In genomic region chr2:15439768-15440524, GRCh38 we compare ENCODE assay signal across 3 cellular contexts.
A peak's percentile ranks its signal among the peaks of the same experiment; 100 is the strongest.
TF ChIP-seq lines count a peak whose summit lies in the region.

No MANE protein-coding gene starts in this region.

TF ChIP-seq in HCT116, 20 proteins besides CTCF, POLR2A, EP300 and RAD21:
- peak; percentile 27 for TF ChIP-seq TCF7L2 (IDR thresholded peaks at IDR 0.05; ENCODE audit: borderline replicate concordance, extremely low read depth, insufficient read depth, insufficient read length)

TF ChIP-seq in K562, 482 proteins besides CTCF, POLR2A, EP300 and RAD21:
- TF ChIP-seq ZBTB33 (CRISPR knock-in tag; IDR thresholded peaks at IDR 0.05): peak; percentile 94
- peak; percentile 26; the same call in 1 of the 2 replicates for TF ChIP-seq ESRRA (IDR thresholded peaks at IDR 0.05; ENCODE audit: borderline replicate concordance, low read depth)
- TF ChIP-seq FOXA3 (CRISPR knock-in tag; conservative IDR thresholded peaks at IDR 0.05 in 1 of 2, IDR thresholded peaks at IDR 0.05 in 1 of 2): peak; percentile 47 to 90; a peak in 2 of 4 replicates
- peak in 1 of 3 experiments; percentile 54 for TF ChIP-seq YY1 (IDR thresholded peaks at IDR 0.05; ENCODE audit: borderline replicate concordance in 1 of 3, control insufficient read depth in 1 of 3, extremely low read depth in 1 of 3, insufficient read depth in 3 of 3, insufficient read length in 1 of 3, insufficient replicate concordance in 2 of 3, low read depth in 1 of 3, low read length in 2 of 3)

TF ChIP-seq in HepG2, 621 proteins besides CTCF, POLR2A, EP300 and RAD21:
- TF ChIP-seq ZBTB33 (CRISPR knock-in tag; IDR thresholded peaks at IDR 0.05): peak; percentile 88
- TF ChIP-seq ZMYM4 (CRISPR knock-in tag; IDR thresholded peaks at IDR 0.05): 0 out of 2 replicates have a peak, but pooled peaks have one; percentile 27
